ENCODE assay signal across 21 cellular contexts in the genomic region with DNA sequence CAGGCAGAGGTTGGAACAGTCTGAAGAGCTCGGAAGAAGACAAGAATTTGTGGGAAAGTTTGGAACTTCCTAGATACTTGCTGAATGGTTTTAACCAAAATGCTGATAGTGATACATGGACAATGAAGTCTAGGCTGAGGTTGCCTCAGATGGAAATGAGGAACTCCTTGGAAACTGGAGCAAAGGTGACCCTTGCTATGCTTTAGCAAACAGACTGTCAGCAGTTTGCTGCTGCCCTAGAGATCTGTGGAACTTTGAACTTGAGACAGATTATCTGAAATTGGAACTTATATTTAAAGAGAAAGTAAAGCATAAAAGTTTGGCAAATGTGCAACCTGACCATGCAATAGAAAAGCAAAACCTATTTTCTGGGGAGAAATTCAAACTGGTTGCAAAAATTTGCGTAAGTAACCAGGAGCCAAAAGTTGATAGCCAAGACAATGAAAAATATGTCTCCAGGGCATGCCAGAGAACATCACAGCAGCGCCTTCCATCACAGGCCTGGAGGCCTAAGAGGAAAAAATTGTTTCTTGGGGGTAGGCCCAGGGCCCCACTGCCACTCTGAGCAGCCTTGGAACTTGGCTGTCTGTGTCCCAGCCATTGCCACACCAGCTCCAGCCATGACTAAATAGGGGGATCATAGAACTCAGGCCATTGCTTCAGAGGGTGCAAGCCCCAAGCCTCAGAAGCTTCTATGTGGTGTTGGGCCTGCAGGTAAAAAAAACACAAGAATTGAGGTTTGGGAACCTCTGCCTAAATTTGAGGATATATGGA.
DNase-seq lines count a peak whose midpoint lies in the region; ATAC-seq, FAIRE-seq and TF ChIP-seq lines count a peak whose summit lies in the region.
"Had no signal": no experiment of that assay in that cellular context is flagged by ENCODE, and none has a peak within 500 bp of the region (broad histone marks: within the 10 kb centered on the region; RNA-seq: fewer than 3 reads in every experiment).

No MANE protein-coding gene starts in this region.

- H3K9me2 ChIP-seq in hepatocyte (replicated peaks; ENCODE audit: insufficient read depth) = no peaks in the 10 kb centered on the region

- no peaks in the 10 kb centered on the region for H3K79me2 ChIP-seq in hepatocyte

- no peak overlapping the region for H3K27ac Mint-ChIP-seq in stimulated activated naive CD8-positive, alpha-beta T cell treated with anti-CD3 and anti-CD28 coated beads, Interleukin-15, amount 100 ng/mL, for 72 hours
- H3K27ac Mint-ChIP-seq: H9, HFFc6, IgD-negative memory B cell had no signal

- no peak overlapping the region for H3K4me2 ChIP-seq in hepatocyte

- no peaks in the 10 kb centered on the region for H3K9me3 ChIP-seq in hepatocyte (ENCODE audit: low read depth)
- H3K9me3 ChIP-seq in pancreas = no peaks in the 10 kb centered on the region
- H3K9me3 ChIP-seq in upper lobe of right lung = no peaks in the 10 kb centered on the region
- H3K9me3 ChIP-seq in WERI-Rb-1 (ENCODE audit: severe bottlenecking) = peaks cover 2% of the 10 kb centered on the region
- H3K9me3 ChIP-seq: SJSA1 had no signal

- H3K4me3 ChIP-seq in hepatocyte (no peak overlapping the region), pancreas (no peak overlapping the region), upper lobe of right lung (no peak overlapping the region), WERI-Rb-1 (ENCODE audit: low read depth, low read length) (no peak overlapping the region)
- H3K4me3 ChIP-seq: SJSA1 had no signal

- no peaks in the 10 kb centered on the region for H4K20me1 ChIP-seq in hepatocyte (ENCODE audit: insufficient read depth, poor library complexity, severe bottlenecking)

- peak overlapping the region; percentile 21 for H2AFZ ChIP-seq in hepatocyte

- H3K27me3 Mint-ChIP-seq in stimulated activated naive CD8-positive, alpha-beta T cell treated with anti-CD3 and anti-CD28 coated beads, Interleukin-15, amount 100 ng/mL, for 72 hours = no peaks in the 10 kb centered on the region
- H3K27me3 Mint-ChIP-seq: IgD-negative memory B cell had no signal

- H3K4me3 Mint-ChIP-seq in stimulated activated naive CD8-positive, alpha-beta T cell treated with anti-CD3 and anti-CD28 coated beads, Interleukin-15, amount 100 ng/mL, for 72 hours = no peak overlapping the region
- H3K4me3 Mint-ChIP-seq: CD14-positive monocyte, H9, HFFc6, IgD-negative memory B cell had no signal

- TF ChIP-seq CTCF in hepatocyte (IDR thresholded peaks at IDR 0.05; ENCODE audit: poor library complexity) (no peak), pancreas (IDR thresholded peaks at IDR 0.05) (no peak), upper lobe of right lung (IDR thresholded peaks at IDR 0.05) (no peak), WERI-Rb-1 (IDR thresholded peaks at IDR 0.05; ENCODE audit: low read depth, low read length) (no peak)

- H3K36me3 ChIP-seq in hepatocyte (replicated peaks; ENCODE audit: insufficient read depth, low read depth) (no peaks in the 10 kb centered on the region), pancreas (no peaks in the 10 kb centered on the region), upper lobe of right lung (no peaks in the 10 kb centered on the region), WERI-Rb-1 (no peaks in the 10 kb centered on the region)
- H3K36me3 ChIP-seq: SJSA1 had no signal

- H3K9me3 Mint-ChIP-seq in stimulated activated naive CD8-positive, alpha-beta T cell treated with anti-CD3 and anti-CD28 coated beads, Interleukin-15, amount 100 ng/mL, for 72 hours = peaks cover 0 to 19% of the 10 kb centered on the region in 2 donors

- no peak for FAIRE-seq in pancreas (lab: Jason Lieb, UNC)
- FAIRE-seq: D721Med, HTR-8/SVneo had no signal

- WGBS in hepatocyte (ENCODE audit: low lambda C conversion rate, missing lambda C conversion rate) = 83% methylated on average over 3 of the region's 3 CpGs
- WGBS in pancreas, 2 donors = 74 to 75% methylated on average over 3 of the region's 3 CpGs

- peak; percentile 7 for ATAC-seq in stimulated activated naive CD8-positive, alpha-beta T cell treated with anti-CD3 and anti-CD28 coated beads, Interleukin-15, amount 100 ng/mL, for 72 hours
- no peak for ATAC-seq in stimulated activated naive CD8-positive, alpha-beta T cell treated with anti-CD3 and anti-CD28 coated beads, Interleukin-15, Interleukin-2, amounts not matched to agents 100 U/mL and 50 U/mL, for 24 hours
- ATAC-seq in pancreas (peak; percentile 50 to 90 (median 68)), upper lobe of right lung (peak; percentile 52), HG02840 (IDR thresholded peaks at IDR 0.05; ENCODE audit: low FRiP score, unreplicated experiment) (no peak)
- ATAC-seq: Right ventricle myocardium inferior had no signal

- H3K4me1 ChIP-seq in hepatocyte (ENCODE audit: insufficient read depth) = peaks cover 8% of the 10 kb centered on the region
- H3K4me1 ChIP-seq in pancreas = peaks cover 0 to 5% (median 3%) of the 10 kb centered on the region in 3 donors
- no peaks in the 10 kb centered on the region for H3K4me1 ChIP-seq in upper lobe of right lung
- H3K4me1 ChIP-seq: SJSA1 had no signal

- no peak for DNase-seq in stimulated activated naive CD8-positive, alpha-beta T cell treated with anti-CD3 and anti-CD28 coated beads, Interleukin-15, amount 100 ng/mL, for 72 hours
- DNase-seq in stimulated activated naive CD8-positive, alpha-beta T cell treated with anti-CD3 and anti-CD28 coated beads, Interleukin-15, Interleukin-2, amounts not matched to agents 100 U/mL and 50 U/mL, for 24 hours = no peak
- DNase-seq in hepatocyte (ENCODE audit: low spot score) (peak; percentile 49), pancreas (peak in 1 of 6 donors; percentile 29), upper lobe of right lung (no peak), WERI-Rb-1 (no peak)
- no peak for DNase-seq in activated effector memory CD4-positive, alpha-beta T cell treated with Interleukin-2 at 50 U/mL for 16 hours
- DNase-seq: EL, H9, HFFc6, NCI-H1694 treated with DMSO at 0.1 percent for 48 hours, NCI-H2081 treated with DMSO at 0.1 percent for 48 hours, NCI-H2171 treated with DMSO at 0.1 percent for 48 hours, NCI-H526 had no signal

- no peaks in the 10 kb centered on the region for H3K4me1 Mint-ChIP-seq in stimulated activated naive CD8-positive, alpha-beta T cell treated with anti-CD3 and anti-CD28 coated beads, Interleukin-15, amount 100 ng/mL, for 72 hours
- H3K4me1 Mint-ChIP-seq: CD14-positive monocyte, IgD-negative memory B cell had no signal

- H3K27me3 ChIP-seq in hepatocyte (no peaks in the 10 kb centered on the region), pancreas (no peaks in the 10 kb centered on the region), upper lobe of right lung (no peaks in the 10 kb centered on the region), WERI-Rb-1 (ENCODE audit: insufficient read depth, low read depth, severe bottlenecking) (peaks cover 45% of the 10 kb centered on the region)
- H3K27me3 ChIP-seq: SJSA1 had no signal

- H3K27ac ChIP-seq in hepatocyte = peak overlapping the region; percentile 90
- H3K27ac ChIP-seq in pancreas = peak overlapping the region in 2 of 4 donors; percentile 5 to 30
- no peak overlapping the region for H3K27ac ChIP-seq in upper lobe of right lung
- H3K27ac ChIP-seq in WERI-Rb-1 = no peak overlapping the region
- H3K27ac ChIP-seq: SJSA1 had no signal

- intact Hi-C loops in pancreas (cut with DNase I) (no loop called here), upper lobe of right lung (cut with DNase I) (no loop called here)

Comparison
In these comparisons a context has a peak if more than half of its experiments do, and no peak if none do; other contexts are left out.
1. ATAC-seq: peak in stimulated activated naive CD8-positive, alpha-beta T cell treated with anti-CD3 and anti-CD28 coated beads, Interleukin-15, amount 100 ng/mL, for 72 hours (single experiment), pancreas (4 of 4) and upper lobe of right lung (single experiment); none in stimulated activated naive CD8-positive, alpha-beta T cell treated with anti-CD3 and anti-CD28 coated beads, Interleukin-15, Interleukin-2, amounts not matched to agents 100 U/mL and 50 U/mL, for 24 hours (single experiment) and HG02840 (single experiment).